8 cellular contexts compared by ENCODE assay signal in genomic region chr17:7440823-7441174, GRCh38. TPM values are rescaled to one million over a fixed set of nuclear protein-coding genes. Genes with fewer than 3 reads are reported as not detected.
A peak's percentile ranks its signal among the peaks of the same experiment; 100 is the strongest.
DNase-seq lines count a peak whose midpoint lies in the region; ATAC-seq, FAIRE-seq and TF ChIP-seq lines count a peak whose summit lies in the region.

No MANE protein-coding gene starts in this region.

- peak overlapping the region; percentile 51 to 73 for H3K4me3 ChIP-seq in Panc1 (ENCODE audit: low read depth in 2 of 2, low read length in 2 of 2)
- peak overlapping the region in 1 of 3 experiments; percentile 30 for H3K4me3 ChIP-seq in endothelial cell of umbilical vein (replicated peaks in 1 of 3; ENCODE audit: insufficient read depth in 1 of 3, low read depth in 1 of 3, low read length in 3 of 3)

- POLR2A ChIA-PET in Panc1 (lab: Charles Lee) (interaction anchor here (0.5 to 0.7 kb wide), 3 partner anchors 10 to 17 kb away, joined by 3 to 16 read pairs (median 6); no protein-coding TSS in a partner anchor), endothelial cell of umbilical vein (lab: Charles Lee) (interaction anchor here (0.6 to 1.6 kb wide), 4 partner anchors 38 to 133 kb away, joined by 3 to 6 read pairs (median 4); partner anchors contain the start of genes POLR2A and ZBTB4)

- H4K20me1 ChIP-seq in endothelial cell of umbilical vein (replicated peaks; ENCODE audit: control insufficient read depth, extremely low read depth, insufficient read depth, low read length), result no peaks in the 10 kb centered on the region

- no peaks in the 10 kb centered on the region for H3K9me3 Mint-ChIP-seq in progenitor cell of endocrine pancreas (ENCODE audit: low read depth)

- no peak for ATAC-seq in Panc1
- ATAC-seq in GM18858 (IDR thresholded peaks at IDR 0.05; ENCODE audit: unreplicated experiment), result no peak

- no peak for TF ChIP-seq CTCF in GM13977 (IDR thresholded peaks at IDR 0.05; ENCODE audit: extremely low read depth, insufficient read depth, missing control alignments)
- TF ChIP-seq CTCF in Panc1 (IDR thresholded peaks at IDR 0.05), result no peak
- TF ChIP-seq CTCF in endothelial cell of umbilical vein (IDR thresholded peaks at IDR 0.05; ENCODE audit: extremely low read depth in 1 of 2, insufficient read depth in 1 of 2, low read depth in 1 of 2, low read length in 2 of 2), result no peak
- no peak for TF ChIP-seq CTCF in progenitor cell of endocrine pancreas (IDR thresholded peaks at IDR 0.05; ENCODE audit: unreplicated experiment)

- TF ChIP-seq POLR2A in endothelial cell of umbilical vein (IDR thresholded peaks at IDR 0.05; ENCODE audit: low read depth, low read length), result no peak

- FAIRE-seq in endothelial cell of umbilical vein (lab: Jason Lieb, UNC), result peak; percentile 62

- H3K9ac ChIP-seq in endothelial cell of umbilical vein (replicated peaks; ENCODE audit: extremely low read depth, insufficient read depth, low read length), result no peak overlapping the region

- in situ Hi-C loops in GM13977 (cut with MboI; ENCODE audit: low pct_unique_long_range_greater_than_20kb, low sequenced_read_pairs, unreplicated experiment), result no loop called here
- in situ Hi-C loops in Panc1 (cut with HindIII; ENCODE audit: low pct_unique_long_range_greater_than_20kb, low sequenced_read_pairs), result no loop called here

- intact Hi-C loops in Panc1 (cut with micrococcal nuclease; ENCODE audit: unreplicated experiment) (no loop called here), endothelial cell of umbilical vein (cut with micrococcal nuclease) (no loop called here)

- peak overlapping the region; percentile 88 for H3K4me3 Mint-ChIP-seq in progenitor cell of endocrine pancreas (ENCODE audit: low read depth)

- H3K27ac ChIP-seq in Panc1 (ENCODE audit: low read length) (peak overlapping the region; percentile 66), endothelial cell of umbilical vein (ENCODE audit: insufficient read depth, low read depth, low read length) (no peak overlapping the region)

- peak overlapping the region; percentile 43 for H3K4me2 ChIP-seq in endothelial cell of umbilical vein (ENCODE audit: insufficient read depth, low read length)

- BruUV-seq in Panc1 (replicated peaks; lab: Mats Ljungman, UMichigan), result no TSS peak
- no TSS peak for BruUV-seq in endothelial cell of umbilical vein (replicated peaks; lab: Mats Ljungman, UMichigan)

- H3K27me3 Mint-ChIP-seq in progenitor cell of endocrine pancreas, result peaks cover 58% of the 10 kb centered on the region

- no peaks in the 10 kb centered on the region for H3K79me2 ChIP-seq in endothelial cell of umbilical vein (ENCODE audit: control insufficient read depth, insufficient read depth, low read length)

- H3K36me3 ChIP-seq in Panc1 (ENCODE audit: control insufficient read depth, insufficient read depth, low read length) (no peaks in the 10 kb centered on the region), endothelial cell of umbilical vein (ENCODE audit: control insufficient read depth in 2 of 2, extremely low read depth in 1 of 2, insufficient read depth in 2 of 2, low read length in 2 of 2) (no peaks in the 10 kb centered on the region)

- H3K27ac Mint-ChIP-seq in progenitor cell of endocrine pancreas, result peak overlapping the region; percentile 88

- H3K4me1 ChIP-seq in Panc1 (ENCODE audit: control insufficient read depth, insufficient read depth, low read length) (peaks cover 18% of the 10 kb centered on the region), endothelial cell of umbilical vein (ENCODE audit: control insufficient read depth, extremely low read depth, insufficient read depth, low read length) (peaks cover 28% of the 10 kb centered on the region)

- CTCF ChIA-PET in Panc1 (lab: Charles Lee), result interaction anchor here (0.6 to 0.8 kb wide), 3 partner anchors 85 to 120 kb away, joined by 3 to 5 read pairs (median 4); no protein-coding TSS in a partner anchor
- CTCF ChIA-PET in endothelial cell of umbilical vein (lab: Charles Lee), result interaction anchor here (0.6 to 3.0 kb wide), 10 partner anchors 8 to 120 kb away, joined by 3 to 17 read pairs (median 3); partner anchors contain the start of gene PLSCR3

- H3K27me3 ChIP-seq in Panc1 (ENCODE audit: control insufficient read depth, insufficient read depth, low read length), result no peaks in the 10 kb centered on the region
- peaks cover 22 to 30% of the 10 kb centered on the region in 2 experiments for H3K27me3 ChIP-seq in endothelial cell of umbilical vein (ENCODE audit: control insufficient read depth in 2 of 2, insufficient read depth in 2 of 2, low read length in 2 of 2)

- dilution Hi-C loops in endothelial cell of umbilical vein (cut with MboI; ENCODE audit: extremely low pct_ligation_motif_present, low sequenced_read_pairs), result no loop called here

- no peaks in the 10 kb centered on the region for H3K9me1 ChIP-seq in endothelial cell of umbilical vein (replicated peaks; ENCODE audit: control insufficient read depth, extremely low read depth, insufficient read depth, low read length)

- no peak overlapping the region for H2AFZ ChIP-seq in endothelial cell of umbilical vein (ENCODE audit: low read depth, low read length)

- peaks cover 29% of the 10 kb centered on the region for H3K4me1 Mint-ChIP-seq in progenitor cell of endocrine pancreas (ENCODE audit: low read depth)

- DNase-seq in GM13977 (ENCODE audit: low spot score) (peak; percentile 81), Panc1 (ENCODE audit: low read depth, low spot score) (no peak), endothelial cell of umbilical vein (ENCODE audit: low read depth, low spot score) (peak; percentile 22), progenitor cell of endocrine pancreas (ENCODE audit: low spot score, unreplicated experiment) (no peak), H4 (ENCODE audit: low spot score) (no peak), dedifferentiated amniotic fluid mesenchymal stem cell (ENCODE audit: extremely low spot score) (no peak), NCI-H2029 (lab: John Stamatoyannopoulos, UW) (no peak)

- no peaks in the 10 kb centered on the region for H3K9me3 ChIP-seq in Panc1 (ENCODE audit: control insufficient read depth, insufficient read depth, low read depth, low read length)
- no peaks in the 10 kb centered on the region for H3K9me3 ChIP-seq in endothelial cell of umbilical vein (replicated peaks; ENCODE audit: control insufficient read depth, insufficient read depth, low read length)

- no peaks in the 10 kb centered on the region for H3K36me3 Mint-ChIP-seq in progenitor cell of endocrine pancreas (ENCODE audit: insufficient read depth)

RNA-seq across cellular contexts. Expression of gene FGF11, which starts 1.5 kb away (rescaled TPM):
- 4.4 TPM for total RNA-seq in Panc1 (2021; ENCODE audit: unreplicated experiment)
- 11.0 TPM for polyA plus RNA-seq in Panc1 (2012; ENCODE audit: insufficient read length)
- total RNA-seq in endothelial cell of umbilical vein, result 1.8 TPM in 1 of 2 replicates, not detected in the other
- polyA plus RNA-seq in endothelial cell of umbilical vein, result 0.70 and 0.92 TPM in 2 replicates
- 0.34 and 0.52 TPM in 2 replicates for polyA plus RNA-seq in endothelial cell of umbilical vein (2011; cell fraction: cytosol; rRNA removed)
- 2.6 and 4.2 TPM in 2 replicates for polyA plus RNA-seq in endothelial cell of umbilical vein (2011; cell fraction: nucleus; rRNA removed)
- 0.63 and 1.2 TPM in 2 replicates for polyA plus RNA-seq in endothelial cell of umbilical vein (2012)
- polyA minus RNA-seq in endothelial cell of umbilical vein, result 0.81 and 1.6 TPM in 2 replicates
- 0.92 TPM for polyA minus RNA-seq in endothelial cell of umbilical vein (2011; cell fraction: cytosol; rRNA and poly(A)+ RNA removed)
- polyA minus RNA-seq in endothelial cell of umbilical vein (2011; cell fraction: nucleus; rRNA and poly(A)+ RNA removed), result 0.87 TPM in 1 of 2 replicates, not detected in the other
- 4.5 and 5.1 TPM in 2 replicates for total RNA-seq in progenitor cell of endocrine pancreas
- not detected in 2 replicates for total RNA-seq in H4 (2014; rRNA removed; shearing (Covaris generic))

RNA-seq across cellular contexts. Expression of gene CHRNB1, which starts 4.1 kb away (rescaled TPM):
- 14.3 TPM for total RNA-seq in Panc1 (2021; ENCODE audit: unreplicated experiment)
- polyA plus RNA-seq in Panc1 (2012; ENCODE audit: insufficient read length), result 21.4 TPM
- total RNA-seq in endothelial cell of umbilical vein, result 5.4 and 5.6 TPM in 2 replicates
- polyA plus RNA-seq in endothelial cell of umbilical vein, result 9.3 and 9.6 TPM in 2 replicates
- polyA plus RNA-seq in endothelial cell of umbilical vein (2011; cell fraction: cytosol; rRNA removed), result 9.6 and 9.9 TPM in 2 replicates
- 2.8 and 3.2 TPM in 2 replicates for polyA plus RNA-seq in endothelial cell of umbilical vein (2011; cell fraction: nucleus; rRNA removed)
- polyA plus RNA-seq in endothelial cell of umbilical vein (2012), result 3.7 and 5.6 TPM in 2 replicates
- polyA minus RNA-seq in endothelial cell of umbilical vein, result 7.7 and 8.9 TPM in 2 replicates
- not detected for polyA minus RNA-seq in endothelial cell of umbilical vein (2011; cell fraction: cytosol; rRNA and poly(A)+ RNA removed)
- polyA minus RNA-seq in endothelial cell of umbilical vein (2011; cell fraction: nucleus; rRNA and poly(A)+ RNA removed), result 0.82 and 1.9 TPM in 2 replicates
- 17.2 and 19.1 TPM in 2 replicates for total RNA-seq in progenitor cell of endocrine pancreas
- total RNA-seq in H4 (2014; rRNA removed; shearing (Covaris generic)), result 4.4 and 6.3 TPM in 2 replicates

RNA-seq across cellular contexts. Expression of gene TMEM102, which starts 5.6 kb away (rescaled TPM):
- 8.5 TPM for total RNA-seq in Panc1 (2021; ENCODE audit: unreplicated experiment)
- 11.3 TPM for polyA plus RNA-seq in Panc1 (2012; ENCODE audit: insufficient read length)
- 6.1 and 6.5 TPM in 2 replicates for total RNA-seq in endothelial cell of umbilical vein
- 5.8 and 8.4 TPM in 2 replicates for polyA plus RNA-seq in endothelial cell of umbilical vein
- 2.7 and 4.0 TPM in 2 replicates for polyA plus RNA-seq in endothelial cell of umbilical vein (2011; cell fraction: cytosol; rRNA removed)
- polyA plus RNA-seq in endothelial cell of umbilical vein (2011; cell fraction: nucleus; rRNA removed), result 3.1 and 3.6 TPM in 2 replicates
- 5.9 and 8.0 TPM in 2 replicates for polyA plus RNA-seq in endothelial cell of umbilical vein (2012)
- polyA minus RNA-seq in endothelial cell of umbilical vein, result 2.8 and 3.4 TPM in 2 replicates
- polyA minus RNA-seq in endothelial cell of umbilical vein (2011; cell fraction: cytosol; rRNA and poly(A)+ RNA removed), result 2.5 TPM
- polyA minus RNA-seq in endothelial cell of umbilical vein (2011; cell fraction: nucleus; rRNA and poly(A)+ RNA removed), result 1.3 and 1.5 TPM in 2 replicates
- 8.1 and 10.0 TPM in 2 replicates for total RNA-seq in progenitor cell of endocrine pancreas
- 0.81 and 2.0 TPM in 2 replicates for total RNA-seq in H4 (2014; rRNA removed; shearing (Covaris generic))

RNA-seq across cellular contexts. Expression of gene SPEM3, which starts 12.1 kb away (rescaled TPM):
- total RNA-seq in Panc1 (2021; ENCODE audit: unreplicated experiment) (not detected), endothelial cell of umbilical vein (not detected in 2 replicates), progenitor cell of endocrine pancreas (not detected in 2 replicates)
- polyA plus RNA-seq in Panc1 (2012; ENCODE audit: insufficient read length), result not detected
- polyA plus RNA-seq in endothelial cell of umbilical vein, result not detected in 2 replicates
- polyA plus RNA-seq in endothelial cell of umbilical vein (2011; cell fraction: cytosol; rRNA removed), result not detected in 2 replicates
- polyA plus RNA-seq in endothelial cell of umbilical vein (2011; cell fraction: nucleus; rRNA removed), result not detected in 2 replicates
- not detected in 2 replicates for polyA plus RNA-seq in endothelial cell of umbilical vein (2012)
- not detected in 2 replicates for polyA minus RNA-seq in endothelial cell of umbilical vein
- polyA minus RNA-seq in endothelial cell of umbilical vein (2011; cell fraction: cytosol; rRNA and poly(A)+ RNA removed), result not detected
- polyA minus RNA-seq in endothelial cell of umbilical vein (2011; cell fraction: nucleus; rRNA and poly(A)+ RNA removed), result not detected in 2 replicates
- not detected in 2 replicates for total RNA-seq in H4 (2014; rRNA removed; shearing (Covaris generic))

RNA-seq across cellular contexts. Expression of gene SPEM2, which starts 15.4 kb away (rescaled TPM):
- total RNA-seq in Panc1 (2021; ENCODE audit: unreplicated experiment), result not detected
- not detected for polyA plus RNA-seq in Panc1 (2012; ENCODE audit: insufficient read length)
- total RNA-seq in endothelial cell of umbilical vein, result not detected in 2 replicates
- not detected in 2 replicates for polyA plus RNA-seq in endothelial cell of umbilical vein
- polyA plus RNA-seq in endothelial cell of umbilical vein (2011; cell fraction: cytosol; rRNA removed), result not detected in 2 replicates
- polyA plus RNA-seq in endothelial cell of umbilical vein (2011; cell fraction: nucleus; rRNA removed), result not detected in 2 replicates
- not detected in 2 replicates for polyA plus RNA-seq in endothelial cell of umbilical vein (2012)
- polyA minus RNA-seq in endothelial cell of umbilical vein, result not detected in 2 replicates
- not detected for polyA minus RNA-seq in endothelial cell of umbilical vein (2011; cell fraction: cytosol; rRNA and poly(A)+ RNA removed)
- not detected in 2 replicates for polyA minus RNA-seq in endothelial cell of umbilical vein (2011; cell fraction: nucleus; rRNA and poly(A)+ RNA removed)
- total RNA-seq in progenitor cell of endocrine pancreas, result not detected in 2 replicates
- not detected in 2 replicates for total RNA-seq in H4 (2014; rRNA removed; shearing (Covaris generic))

Comparison
In these comparisons a context has a peak if more than half of its experiments do, and no peak if none do; other contexts are left out.
1. DNase-seq: peak in GM13977 (single experiment) and endothelial cell of umbilical vein (single experiment); none in Panc1 (single experiment), progenitor cell of endocrine pancreas (single experiment), H4 (single experiment), dedifferentiated amniotic fluid mesenchymal stem cell (single experiment) and NCI-H2029 (single experiment).